Comparison of ENCODE assay signal across 1 cellular context in genomic region chr6:37761872-37762271, GRCh38.
TF ChIP-seq lines count a peak whose summit lies in the region.

No MANE protein-coding gene starts in this region.

TF ChIP-seq in GM12878, 131 proteins besides CTCF, POLR2A, EP300 and RAD21 (continued from another document):
- no peak for TF ChIP-seq ETV6 (conservative IDR thresholded peaks at IDR 0.05 in 1 of 2, IDR thresholded peaks at IDR 0.05 in 1 of 2; ENCODE audit: borderline replicate concordance in 1 of 2, low read depth in 1 of 2)
- no peak for TF ChIP-seq RBBP5 (conservative IDR thresholded peaks at IDR 0.05)
- TF ChIP-seq JUNB (IDR thresholded peaks at IDR 0.05), result no peak
- TF ChIP-seq EZH2 (IDR thresholded peaks at IDR 0.05; ENCODE audit: borderline replicate concordance, control insufficient read depth, low read depth, low read length), result no peak
- TF ChIP-seq POU2F2 (IDR thresholded peaks at IDR 0.05; ENCODE audit: borderline replicate concordance, low read depth, low read length), result no peak
- TF ChIP-seq NR2F1 (conservative IDR thresholded peaks at IDR 0.05), result peak; percentile 39; the same call in 1 of the 2 replicates
- TF ChIP-seq SP1 (IDR thresholded peaks at IDR 0.05; ENCODE audit: low read depth, low read length), result no peak
- TF ChIP-seq SMAD5 (IDR thresholded peaks at IDR 0.05; ENCODE audit: low read depth), result no peak
